18 cellular contexts compared by ENCODE assay signal in the genomic region with DNA sequence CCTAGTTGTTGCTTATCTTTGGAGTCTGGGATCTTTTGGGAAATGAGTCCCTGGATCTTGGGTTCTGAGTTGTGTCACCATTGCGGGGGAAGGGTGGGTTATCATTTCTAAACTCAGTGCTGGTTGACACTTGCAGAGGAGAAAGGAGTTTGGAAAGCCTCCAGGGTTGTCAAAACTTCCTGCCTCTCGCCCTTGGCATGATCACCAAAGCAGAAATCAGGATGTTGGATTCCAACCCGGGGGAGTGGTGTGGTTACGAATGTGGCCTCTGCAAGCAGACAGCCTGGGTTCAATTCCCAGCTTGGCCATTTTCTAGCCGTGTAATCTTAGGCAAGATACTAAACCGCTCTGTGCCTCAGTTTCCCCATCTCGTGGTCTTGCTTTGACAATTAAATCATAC. TPM values are rescaled to one million over a fixed set of nuclear protein-coding genes. Genes with fewer than 3 reads are reported as not detected.
DNase-seq lines count a peak whose midpoint lies in the region; ATAC-seq and TF ChIP-seq lines count a peak whose summit lies in the region.
"Had no signal": no experiment of that assay in that cellular context is flagged by ENCODE, and none has a peak within 500 bp of the region (broad histone marks: within the 10 kb centered on the region; RNA-seq: fewer than 3 reads in every experiment).

No MANE protein-coding gene starts in this region.

- H2BK12ac ChIP-seq in H9 (ENCODE audit: insufficient read length, low read depth, low read length), result no peak overlapping the region

- POLR2A ChIA-PET in activated CD4-positive, alpha-beta T cell treated with anti-CD3 and anti-CD28 coated beads, Interleukin-2, amount 10 ng/mL, durations not matched to agents 7 days and 5 days (lab: Charles Lee), result no interaction called here
- POLR2A ChIA-PET in activated CD4-positive, alpha-beta memory T cell treated with anti-CD3 and anti-CD28 coated beads for 36 hours (lab: Charles Lee), result interaction anchor here (2.8 to 4.4 kb wide), 3 partner anchors 10 to 65 kb away, joined by 12 to 46 read pairs (median 20); no protein-coding TSS in a partner anchor

- TF ChIP-seq CTCF in H9 (conservative IDR thresholded peaks at IDR 0.05), result no peak

- no peak overlapping the region for H3K56ac ChIP-seq in H9 (ENCODE audit: insufficient read length, low read depth, low read length)

- no peak overlapping the region for H4K8ac ChIP-seq in H9 (replicated peaks; ENCODE audit: insufficient read length, low read depth, low read length)

- no peak overlapping the region for H4K5ac ChIP-seq in H9 (ENCODE audit: insufficient read length, low read depth, low read length)

- H3K79me2 ChIP-seq in H9 (ENCODE audit: insufficient read depth, low read length), result no peaks in the 10 kb centered on the region

- H3K4me1 Mint-ChIP-seq in activated CD4-positive, alpha-beta T cell treated with anti-CD3 and anti-CD28 coated beads, Interleukin-2, amount 10 ng/mL, durations not matched to agents 7 days and 5 days, result peaks cover 72% of the 10 kb centered on the region
- H3K4me1 Mint-ChIP-seq in activated CD4-positive, alpha-beta memory T cell treated with anti-CD3 and anti-CD28 coated beads for 36 hours (ENCODE audit: low read depth), result peaks cover 77% of the 10 kb centered on the region
- peaks cover 0 to 4% of the 10 kb centered on the region in 2 experiments; a peak in 1 of 4 replicates for H3K4me1 Mint-ChIP-seq in H9

- no peak overlapping the region for H3K23ac ChIP-seq in H9 (ENCODE audit: insufficient read length, low read depth, low read length)

- peaks cover 9 to 14% (median 12%) of the 10 kb centered on the region in 10 experiments for H3K4me1 ChIP-seq in BLaER1 treated with 17β-estradiol and CSF1 and Interleukin-3, amounts not matched to agents 10 nM and 100 nM
- no peaks in the 10 kb centered on the region for H3K4me1 ChIP-seq in right cardiac atrium (ENCODE audit: control insufficient read depth, insufficient read depth, low read length)
- no peaks in the 10 kb centered on the region for H3K4me1 ChIP-seq in H9 (ENCODE audit: insufficient read depth, low read length)
- H3K4me1 ChIP-seq: psoas muscle, tibial nerve had no signal

- H2BK15ac ChIP-seq in H9 (ENCODE audit: low read depth, low read length), result no peak overlapping the region

- H3K36me3 Mint-ChIP-seq in activated CD4-positive, alpha-beta T cell treated with anti-CD3 and anti-CD28 coated beads, Interleukin-2, amount 10 ng/mL, durations not matched to agents 7 days and 5 days (ENCODE audit: low read depth), result peaks cover 69% of the 10 kb centered on the region
- peaks cover 70% of the 10 kb centered on the region for H3K36me3 Mint-ChIP-seq in activated CD4-positive, alpha-beta memory T cell treated with anti-CD3 and anti-CD28 coated beads for 36 hours
- H3K36me3 Mint-ChIP-seq in H9 (ENCODE audit: insufficient read depth in 1 of 3, low read depth in 3 of 3), result no peaks in the 10 kb centered on the region

- H3K23me2 ChIP-seq in H9 (ENCODE audit: insufficient read length, low read depth, low read length, poor library complexity, severe bottlenecking), result no peaks in the 10 kb centered on the region

- H3K9me3 ChIP-seq in BLaER1 treated with 17β-estradiol and CSF1 and Interleukin-3, amounts not matched to agents 10 nM and 100 nM (replicated peaks in 1 of 11), result no peaks in the 10 kb centered on the region
- H3K9me3 ChIP-seq in right cardiac atrium (ENCODE audit: control insufficient read depth, low read length) (no peaks in the 10 kb centered on the region), H9 (ENCODE audit: control insufficient read depth, low read depth, low read length) (no peaks in the 10 kb centered on the region)
- H3K9me3 ChIP-seq: psoas muscle, tibial nerve had no signal

- H3K4me3 ChIP-seq in BLaER1 treated with 17β-estradiol and CSF1 and Interleukin-3, amounts not matched to agents 10 nM and 100 nM, result no peak overlapping the region
- H3K4me3 ChIP-seq in right cardiac atrium (ENCODE audit: low read length), result no peak overlapping the region
- H3K4me3 ChIP-seq: psoas muscle, tibial nerve had no signal

- DNase-seq in activated CD4-positive, alpha-beta T cell treated with anti-CD3 and anti-CD28 coated beads, Interleukin-2, amount 10 ng/mL, durations not matched to agents 7 days and 5 days, result no peak
- DNase-seq in activated CD4-positive, alpha-beta T cell treated with anti-CD3 and anti-CD28 coated beads for 4 hours, result no peak
- no peak for DNase-seq in activated CD4-positive, alpha-beta memory T cell treated with anti-CD3 and anti-CD28 coated beads for 36 hours
- DNase-seq in right cardiac atrium, result peak in 1 of 3 donors; percentile 35
- DNase-seq in NCI-H526 treated with DMSO at 0.1 percent for 48 hours (lab: John Stamatoyannopoulos, UW), result no peak
- no peak for DNase-seq in H9
- DNase-seq in NCI-H2171 treated with DMSO at 0.1 percent for 48 hours (lab: John Stamatoyannopoulos, UW), result no peak
- DNase-seq: foreskin melanocyte, midbrain, NCI-H345, RPMI8226, WERI-Rb-1 had no signal

- H3K18ac ChIP-seq in H9 (ENCODE audit: insufficient read length, low read depth, low read length), result no peak overlapping the region

- H2BK5ac ChIP-seq in H9 (ENCODE audit: insufficient read length, low read length), result no peak overlapping the region

- peak overlapping the region; percentile 87 for H3K27ac Mint-ChIP-seq in activated CD4-positive, alpha-beta T cell treated with anti-CD3 and anti-CD28 coated beads, Interleukin-2, amount 10 ng/mL, durations not matched to agents 7 days and 5 days
- H3K27ac Mint-ChIP-seq in activated CD4-positive, alpha-beta memory T cell treated with anti-CD3 and anti-CD28 coated beads for 36 hours, result peak overlapping the region; percentile 97
- no peak overlapping the region for H3K27ac Mint-ChIP-seq in H9
- H3K27ac Mint-ChIP-seq: dendritic cell treated with granulocyte-macrophage colony-stimulating factor and Interleukin-4, amounts not matched to agents 40 ng/mL and 50 ng/mL, for 4 days had no signal

- H4K20me1 ChIP-seq in BLaER1 treated with 17β-estradiol and CSF1 and Interleukin-3, amounts not matched to agents 10 nM and 100 nM, result no peaks in the 10 kb centered on the region
- no peaks in the 10 kb centered on the region for H4K20me1 ChIP-seq in H9 (ENCODE audit: control insufficient read depth, insufficient read depth, insufficient read length)

- intact Hi-C loops in activated CD4-positive, alpha-beta memory T cell treated with anti-CD3 and anti-CD28 coated beads for 36 hours (cut with micrococcal nuclease), result no loop called here
- intact Hi-C loops in right cardiac atrium (cut with DNase I), result no loop called here

- H3T11ph ChIP-seq in H9 (ENCODE audit: low read length), result no peak overlapping the region

- H2BK120ac ChIP-seq in H9 (ENCODE audit: low read depth, low read length, poor library complexity, severe bottlenecking), result no peak overlapping the region

- H2BK20ac ChIP-seq in H9 (ENCODE audit: low read depth, low read length, poor library complexity, severe bottlenecking), result no peak overlapping the region

- H3K79me1 ChIP-seq in H9 (ENCODE audit: insufficient read depth, low read depth, low read length, poor library complexity, severe bottlenecking), result no peaks in the 10 kb centered on the region

- no peaks in the 10 kb centered on the region for H3K36me3 ChIP-seq in BLaER1 treated with 17β-estradiol and CSF1 and Interleukin-3, amounts not matched to agents 10 nM and 100 nM
- H3K36me3 ChIP-seq: tibial nerve, WERI-Rb-1 had no signal

- CTCF ChIA-PET in activated CD4-positive, alpha-beta T cell treated with anti-CD3 and anti-CD28 coated beads, Interleukin-2, amount 10 ng/mL, durations not matched to agents 7 days and 5 days (lab: Charles Lee), result interaction anchor here (0.9 to 1.8 kb wide), 4 partner anchors 9 to 38 kb away, joined by 3 to 4 read pairs (median 4); a partner anchor contains a TSS
- CTCF ChIA-PET in activated CD4-positive, alpha-beta memory T cell treated with anti-CD3 and anti-CD28 coated beads for 36 hours (lab: Charles Lee), result interaction anchor here (0.9 to 3.1 kb wide), 5 partner anchors 8 to 27 kb away, joined by 3 to 10 read pairs (median 6); a partner anchor contains a TSS

- H2AFZ ChIP-seq in H9 (ENCODE audit: low read length), result no peak overlapping the region

- no peak overlapping the region for H4K91ac ChIP-seq in H9 (ENCODE audit: insufficient read length, low read depth, low read length)

- H3K27ac ChIP-seq in BLaER1 treated with 17β-estradiol and CSF1 and Interleukin-3, amounts not matched to agents 10 nM and 100 nM, result no peak overlapping the region
- H3K27ac ChIP-seq in right cardiac atrium (ENCODE audit: low read length) (no peak overlapping the region), H9 (ENCODE audit: insufficient read length, low read depth, low read length) (no peak overlapping the region)
- H3K27ac ChIP-seq: psoas muscle, tibial nerve, WERI-Rb-1 had no signal

- H3K14ac ChIP-seq in H9 (ENCODE audit: insufficient read depth, low read length), result no peak overlapping the region

- peak overlapping the region in 10 of 11 experiments; percentile 19 to 70 (median 32); a peak in 17 of 22 replicates for H3K4me2 ChIP-seq in BLaER1 treated with 17β-estradiol and CSF1 and Interleukin-3, amounts not matched to agents 10 nM and 100 nM
- H3K4me2 ChIP-seq in H9 (ENCODE audit: insufficient read depth, insufficient read length, low read length), result no peak overlapping the region

- H3K27me3 Mint-ChIP-seq in activated CD4-positive, alpha-beta T cell treated with anti-CD3 and anti-CD28 coated beads, Interleukin-2, amount 10 ng/mL, durations not matched to agents 7 days and 5 days, result no peaks in the 10 kb centered on the region
- H3K27me3 Mint-ChIP-seq in activated CD4-positive, alpha-beta memory T cell treated with anti-CD3 and anti-CD28 coated beads for 36 hours, result no peaks in the 10 kb centered on the region
- H3K27me3 Mint-ChIP-seq in H9 (ENCODE audit: low read depth), result peaks cover 48% of the 10 kb centered on the region

- WGBS in right cardiac atrium, result 26% methylated on average over 7 of the region's 7 CpGs
- no CpG with 5 or more reads among the region's 7 CpGs for WGBS in H9 (ENCODE audit: extremely low coverage, insufficient read length, low lambda C conversion rate)

- no peaks in the 10 kb centered on the region for H3K9me3 Mint-ChIP-seq in activated CD4-positive, alpha-beta T cell treated with anti-CD3 and anti-CD28 coated beads, Interleukin-2, amount 10 ng/mL, durations not matched to agents 7 days and 5 days
- no peaks in the 10 kb centered on the region for H3K9me3 Mint-ChIP-seq in activated CD4-positive, alpha-beta memory T cell treated with anti-CD3 and anti-CD28 coated beads for 36 hours
- no peaks in the 10 kb centered on the region for H3K9me3 Mint-ChIP-seq in H9
- H3K9me3 Mint-ChIP-seq: dendritic cell treated with granulocyte-macrophage colony-stimulating factor and Interleukin-4, amounts not matched to agents 40 ng/mL and 50 ng/mL, for 4 days; neural crest cell had no signal

- H2AK5ac ChIP-seq in H9 (ENCODE audit: insufficient read length, low read length), result no peak overlapping the region

- H3K9ac ChIP-seq in BLaER1 treated with 17β-estradiol and CSF1 and Interleukin-3, amounts not matched to agents 10 nM and 100 nM, result no peak overlapping the region
- H3K9ac ChIP-seq in H9 (ENCODE audit: extremely low read depth, insufficient read length, low read length), result no peak overlapping the region

- no peak overlapping the region for H3K4me3 Mint-ChIP-seq in activated CD4-positive, alpha-beta T cell treated with anti-CD3 and anti-CD28 coated beads, Interleukin-2, amount 10 ng/mL, durations not matched to agents 7 days and 5 days
- peak overlapping the region; percentile 32 for H3K4me3 Mint-ChIP-seq in activated CD4-positive, alpha-beta memory T cell treated with anti-CD3 and anti-CD28 coated beads for 36 hours
- H3K4me3 Mint-ChIP-seq in H9, result no peak overlapping the region
- H3K4me3 Mint-ChIP-seq: dendritic cell treated with granulocyte-macrophage colony-stimulating factor and Interleukin-4, amounts not matched to agents 40 ng/mL and 50 ng/mL, for 4 days; neural crest cell had no signal

- ATAC-seq in right cardiac atrium, result peak; percentile 55 to 85

- H3K27me3 ChIP-seq in BLaER1 treated with 17β-estradiol and CSF1 and Interleukin-3, amounts not matched to agents 10 nM and 100 nM, result no peaks in the 10 kb centered on the region
- no peaks in the 10 kb centered on the region for H3K27me3 ChIP-seq in right cardiac atrium (ENCODE audit: control insufficient read depth, insufficient read depth)
- no peaks in the 10 kb centered on the region for H3K27me3 ChIP-seq in H9 (ENCODE audit: insufficient read depth, low read length)

- no peak overlapping the region for H3K4ac ChIP-seq in H9 (ENCODE audit: low read depth, low read length)

RNA-seq across cellular contexts. Expression of a gene that starts 24.3 kb away (rescaled TPM):
- 100 to 1,000 TPM; 368 to 402 TPM for total RNA-seq in activated CD4-positive, alpha-beta T cell treated with anti-CD3 and anti-CD28 coated beads, Interleukin-2, amount 10 ng/mL, durations not matched to agents 7 days and 5 days
- 100 to 1,000 TPM; 271 to 279 TPM for total RNA-seq in activated CD4-positive, alpha-beta memory T cell treated with anti-CD3 and anti-CD28 coated beads for 36 hours
- total RNA-seq in right cardiac atrium (1 to 10 TPM in 2 of 4 donors, under 1 TPM in 2; 0.71 to 1.7 (median 0.87) TPM), H9 (2021) (not detected in 2 replicates)
- 0.11 TPM for polyA plus RNA-seq in right cardiac atrium
- total RNA-seq: H1 had no signal

RNA-seq across cellular contexts. Expression of a gene that starts 43.8 kb away (rescaled TPM):
- 1 to 10 TPM; 4.0 to 4.2 TPM for total RNA-seq in activated CD4-positive, alpha-beta T cell treated with anti-CD3 and anti-CD28 coated beads, Interleukin-2, amount 10 ng/mL, durations not matched to agents 7 days and 5 days
- 1 to 10 TPM; 1.3 to 1.8 TPM for total RNA-seq in activated CD4-positive, alpha-beta memory T cell treated with anti-CD3 and anti-CD28 coated beads for 36 hours
- total RNA-seq in right cardiac atrium, result 10 to 100 TPM; 17.4 to 24.7 (median 22.1) TPM
- 24.6 TPM for polyA plus RNA-seq in right cardiac atrium
- total RNA-seq in H9 (2021), result 7.0 and 8.1 TPM in 2 replicates

Comparison
In these comparisons a context has a peak if more than half of its experiments do, and no peak if none do; other contexts are left out.
1. H3K27ac Mint-ChIP-seq: peak in activated CD4-positive, alpha-beta T cell treated with anti-CD3 and anti-CD28 coated beads, Interleukin-2, amount 10 ng/mL, durations not matched to agents 7 days and 5 days (single experiment) and activated CD4-positive, alpha-beta memory T cell treated with anti-CD3 and anti-CD28 coated beads for 36 hours (single experiment); none in H9 (0 of 3).
2. RNA of a gene that starts 24.3 kb away (total RNA-seq): 368 to 402 TPM in activated CD4-positive, alpha-beta T cell treated with anti-CD3 and anti-CD28 coated beads, Interleukin-2, amount 10 ng/mL, durations not matched to agents 7 days and 5 days and 271 to 279 TPM in activated CD4-positive, alpha-beta memory T cell treated with anti-CD3 and anti-CD28 coated beads for 36 hours; 0.71 to 1.7 TPM in right cardiac atrium and not detected in H9; every median in the first group is over 100 times any median in the second.